In genomic region chr5:72232838-72233237, GRCh38 we compare ENCODE assay signal across 16 cellular contexts.
DNase-seq lines count a peak whose midpoint lies in the region; ATAC-seq and TF ChIP-seq lines count a peak whose summit lies in the region.
"Had no signal": no experiment of that assay in that cellular context is flagged by ENCODE, and none has a peak within 500 bp of the region (broad histone marks: within the 10 kb centered on the region; RNA-seq: fewer than 3 reads in every experiment).

No MANE protein-coding gene starts in this region.

- peak overlapping the region; percentile 39 for H3K27ac ChIP-seq in CD8-positive, alpha-beta memory T cell (ENCODE audit: low read depth, low read length)
- H3K27ac ChIP-seq in uterus, result no peak overlapping the region

- H3K9me3 ChIP-seq in CD8-positive, alpha-beta memory T cell (ENCODE audit: low read length), result no peaks in the 10 kb centered on the region
- H3K9me3 ChIP-seq in uterus, result no peaks in the 10 kb centered on the region

- peak overlapping the region; percentile 3 to 85 (median 66) for H3K4me3 Mint-ChIP-seq in CD8-positive, alpha-beta memory T cell
- H3K4me3 Mint-ChIP-seq in activated T-helper 17 cell treated with anti-CD3 and anti-CD28 coated beads, Interleukin-2, amount 50 U/mL, for 72 hours, result peak overlapping the region; percentile 45
- no peak overlapping the region for H3K4me3 Mint-ChIP-seq in mesothelial cell of epicardium
- H3K4me3 Mint-ChIP-seq: activated B cell treated with CpG ODN at 0.5 μM for 24 hours had no signal

- ATAC-seq in HG02610 (IDR thresholded peaks at IDR 0.05; ENCODE audit: unreplicated experiment) (peak; percentile 3), GM21360 (IDR thresholded peaks at IDR 0.05; ENCODE audit: unreplicated experiment) (no peak)
- no peak for ATAC-seq in activated T-helper 17 cell treated with anti-CD3 and anti-CD28 coated beads, Interleukin-2, amount 50 U/mL, for 72 hours (replicated peaks)

- no peaks in the 10 kb centered on the region for H3K36me3 ChIP-seq in CD8-positive, alpha-beta memory T cell (ENCODE audit: insufficient read depth, low read length)
- H3K36me3 ChIP-seq in uterus, result no peaks in the 10 kb centered on the region

- H3K27me3 ChIP-seq in CD8-positive, alpha-beta memory T cell (ENCODE audit: insufficient read depth, low read length, poor library complexity, severe bottlenecking), result no peaks in the 10 kb centered on the region
- no peaks in the 10 kb centered on the region for H3K27me3 ChIP-seq in uterus

- no peak for TF ChIP-seq POLR2A in uterus (IDR thresholded peaks at IDR 0.05)

- H3K36me3 Mint-ChIP-seq in CD8-positive, alpha-beta memory T cell, result peaks cover 4 to 32% (median 20%) of the 10 kb centered on the region in 3 donors
- H3K36me3 Mint-ChIP-seq in activated T-helper 17 cell treated with anti-CD3 and anti-CD28 coated beads, Interleukin-2, amount 50 U/mL, for 72 hours (ENCODE audit: low read depth), result peaks cover 86% of the 10 kb centered on the region
- H3K36me3 Mint-ChIP-seq in mesothelial cell of epicardium, result peaks cover 18% of the 10 kb centered on the region

- intact Hi-C loops in uterus (cut with DNase I; ENCODE audit: low total_unique reads), result no loop called here

- H3K4me3 ChIP-seq in CD8-positive, alpha-beta memory T cell (ENCODE audit: low read length), result peak overlapping the region; percentile 19
- no peak overlapping the region for H3K4me3 ChIP-seq in uterus
- H3K4me3 ChIP-seq: lung had no signal

- peaks cover 0 to 2% of the 10 kb centered on the region in 2 donors for H3K27me3 Mint-ChIP-seq in CD8-positive, alpha-beta memory T cell
- no peaks in the 10 kb centered on the region for H3K27me3 Mint-ChIP-seq in activated T-helper 17 cell treated with anti-CD3 and anti-CD28 coated beads, Interleukin-2, amount 50 U/mL, for 72 hours
- no peaks in the 10 kb centered on the region for H3K27me3 Mint-ChIP-seq in mesothelial cell of epicardium (ENCODE audit: low read depth)
- H3K27me3 Mint-ChIP-seq: activated B cell treated with CpG ODN at 0.5 μM for 24 hours had no signal

- peaks cover 36% of the 10 kb centered on the region for H3K4me1 ChIP-seq in CD8-positive, alpha-beta memory T cell (ENCODE audit: insufficient read depth, low read length)
- peaks cover 0 to 7% of the 10 kb centered on the region in 2 donors for H3K4me1 ChIP-seq in uterus

- TF ChIP-seq CTCF in mesothelial cell of epicardium (IDR thresholded peaks at IDR 0.05; ENCODE audit: unreplicated experiment) (no peak), uterus (IDR thresholded peaks at IDR 0.05) (no peak)

- CTCF ChIA-PET in CD8-positive, alpha-beta memory T cell (lab: Charles Lee), result interaction anchor here (1.3 to 1.5 kb wide), 2 partner anchors 9 to 76 kb away, joined by 3 read pairs; no protein-coding TSS in a partner anchor

- POLR2A ChIA-PET in CD8-positive, alpha-beta memory T cell (lab: Charles Lee), result no interaction called here

- peaks cover 45 to 63% (median 54%) of the 10 kb centered on the region in 3 donors for H3K4me1 Mint-ChIP-seq in CD8-positive, alpha-beta memory T cell
- peaks cover 27% of the 10 kb centered on the region for H3K4me1 Mint-ChIP-seq in activated T-helper 17 cell treated with anti-CD3 and anti-CD28 coated beads, Interleukin-2, amount 50 U/mL, for 72 hours
- H3K4me1 Mint-ChIP-seq in mesothelial cell of epicardium, result peaks cover 23% of the 10 kb centered on the region

- peak overlapping the region in 7 of 8 donors; percentile 12 to 66 (median 28) for H3K27ac Mint-ChIP-seq in CD8-positive, alpha-beta memory T cell
- H3K27ac Mint-ChIP-seq in activated T-helper 17 cell treated with anti-CD3 and anti-CD28 coated beads, Interleukin-2, amount 50 U/mL, for 72 hours, result no peak overlapping the region
- H3K27ac Mint-ChIP-seq in mesothelial cell of epicardium, result peak overlapping the region; percentile 32

- no peaks in the 10 kb centered on the region for H3K9me3 Mint-ChIP-seq in CD8-positive, alpha-beta memory T cell
- H3K9me3 Mint-ChIP-seq in activated T-helper 17 cell treated with anti-CD3 and anti-CD28 coated beads, Interleukin-2, amount 50 U/mL, for 72 hours, result no peaks in the 10 kb centered on the region
- H3K9me3 Mint-ChIP-seq in mesothelial cell of epicardium, result no peaks in the 10 kb centered on the region
- H3K9me3 Mint-ChIP-seq: activated B cell treated with CpG ODN at 0.5 μM for 24 hours had no signal

- no peak for DNase-seq in CD8-positive, alpha-beta memory T cell
- no peak for DNase-seq in mesothelial cell of epicardium (ENCODE audit: low spot score in 2 of 2, unreplicated experiment in 2 of 2)
- no peak for DNase-seq in NCI-H1930 (lab: John Stamatoyannopoulos, UW)
- no peak for DNase-seq in uterus
- DNase-seq: activated B cell treated with CpG ODN at 0.5 μM for 24 hours; activated effector memory CD4-positive, alpha-beta T cell treated with Interleukin-2 at 50 U/mL for 16 hours; anterior cingulate cortex; Calu3; NCI-H1436; NCI-H2227 treated with DMSO at 0.1 percent for 48 hours; stimulated activated CD4-positive, alpha-beta T cell treated with anti-CD3 and anti-CD28 coated beads, Interleukin-4, amount 100 ng/mL, for 24 hours; substantia nigra had no signal
